Comparison of ENCODE assay signal across 17 cellular contexts in genomic region chr6:40378725-40379074, GRCh38.
A peak's percentile ranks its signal among the peaks of the same experiment; 100 is the strongest.
DNase-seq lines count a peak whose midpoint lies in the region; ATAC-seq and TF ChIP-seq lines count a peak whose summit lies in the region.
"Had no signal": no experiment of that assay in that cellular context is flagged by ENCODE, and none has a peak within 500 bp of the region (broad histone marks: within the 10 kb centered on the region; RNA-seq: fewer than 3 reads in every experiment).

No MANE protein-coding gene starts in this region.

- peaks cover 3% of the 10 kb centered on the region for H3K9me3 Mint-ChIP-seq in activated CD8-positive, alpha-beta T cell treated with anti-CD3 and anti-CD28 coated beads, Interleukin-2, amount 10 ng/mL, durations not matched to agents 7 days and 5 days (ENCODE audit: insufficient read depth)
- no peaks in the 10 kb centered on the region for H3K9me3 Mint-ChIP-seq in activated CD8-positive, alpha-beta T cell treated with anti-CD3 and anti-CD28 coated beads for 36 hours
- H3K9me3 Mint-ChIP-seq in nephron progenitor cell: no peaks in the 10 kb centered on the region
- H3K9me3 Mint-ChIP-seq in stimulated activated naive B cell treated with anti-CD40 and anti-IgM and Interleukin-4, amounts not matched to agents 10 μg/mL and 1 μg/mL and 100 μg/mL, for 72 hours: peaks cover 0 to 5% of the 10 kb centered on the region in 2 donors
- H3K9me3 Mint-ChIP-seq: CD4-positive, alpha-beta memory T cell had no signal

- CTCF ChIA-PET in activated CD8-positive, alpha-beta T cell treated with anti-CD3 and anti-CD28 coated beads, Interleukin-2, amount 10 ng/mL, durations not matched to agents 7 days and 5 days (lab: Charles Lee): no interaction called here
- CTCF ChIA-PET in activated CD8-positive, alpha-beta T cell treated with anti-CD3 and anti-CD28 coated beads for 36 hours (lab: Charles Lee): no interaction called here

- peaks cover 7% of the 10 kb centered on the region for H3K4me1 Mint-ChIP-seq in activated CD8-positive, alpha-beta T cell treated with anti-CD3 and anti-CD28 coated beads, Interleukin-2, amount 10 ng/mL, durations not matched to agents 7 days and 5 days (ENCODE audit: low read depth)
- no peaks in the 10 kb centered on the region for H3K4me1 Mint-ChIP-seq in activated CD8-positive, alpha-beta T cell treated with anti-CD3 and anti-CD28 coated beads for 36 hours (ENCODE audit: low read depth)
- no peaks in the 10 kb centered on the region for H3K4me1 Mint-ChIP-seq in nephron progenitor cell
- no peaks in the 10 kb centered on the region for H3K4me1 Mint-ChIP-seq in stimulated activated naive B cell treated with anti-CD40 and anti-IgM and Interleukin-4, amounts not matched to agents 10 μg/mL and 1 μg/mL and 100 μg/mL, for 72 hours
- H3K4me1 Mint-ChIP-seq: CD14-positive monocyte; CD4-positive, alpha-beta memory T cell had no signal

- POLR2A ChIA-PET in activated CD8-positive, alpha-beta T cell treated with anti-CD3 and anti-CD28 coated beads, Interleukin-2, amount 10 ng/mL, durations not matched to agents 7 days and 5 days (lab: Charles Lee): no interaction called here
- POLR2A ChIA-PET in activated CD8-positive, alpha-beta T cell treated with anti-CD3 and anti-CD28 coated beads for 36 hours (lab: Charles Lee): no interaction called here

- no peak overlapping the region for H3K27ac Mint-ChIP-seq in activated CD8-positive, alpha-beta T cell treated with anti-CD3 and anti-CD28 coated beads, Interleukin-2, amount 10 ng/mL, durations not matched to agents 7 days and 5 days
- no peak overlapping the region for H3K27ac Mint-ChIP-seq in activated CD8-positive, alpha-beta T cell treated with anti-CD3 and anti-CD28 coated beads for 36 hours
- H3K27ac Mint-ChIP-seq in nephron progenitor cell: peak overlapping the region; percentile 74
- peak overlapping the region; percentile 37 for H3K27ac Mint-ChIP-seq in stimulated activated naive B cell treated with anti-CD40 and anti-IgM and Interleukin-4, amounts not matched to agents 10 μg/mL and 1 μg/mL and 100 μg/mL, for 72 hours
- H3K27ac Mint-ChIP-seq: CD14-positive monocyte; CD4-positive, alpha-beta memory T cell; HFFc6 had no signal

- intact Hi-C loops in activated CD8-positive, alpha-beta T cell treated with anti-CD3 and anti-CD28 coated beads for 36 hours (cut with micrococcal nuclease): no loop called here

- no peak for TF ChIP-seq CTCF in activated CD8-positive, alpha-beta T cell treated with anti-CD3 and anti-CD28 coated beads for 36 hours (IDR thresholded peaks at IDR 0.05)
- TF ChIP-seq CTCF in nephron progenitor cell (IDR thresholded peaks at IDR 0.05): no peak

- ATAC-seq in activated CD8-positive, alpha-beta T cell treated with anti-CD3 and anti-CD28 coated beads, Interleukin-2, amount 10 ng/mL, durations not matched to agents 7 days and 5 days: no peak
- ATAC-seq in activated CD8-positive, alpha-beta T cell treated with anti-CD3 and anti-CD28 coated beads for 36 hours: no peak
- ATAC-seq in stimulated activated naive B cell treated with anti-CD40 and anti-IgM and Interleukin-4, amounts not matched to agents 10 μg/mL and 1 μg/mL and 100 μg/mL, for 72 hours (replicated peaks): no peak
- ATAC-seq in HG02852 (IDR thresholded peaks at IDR 0.05; ENCODE audit: unreplicated experiment): no peak
- ATAC-seq: A549, HCT116 had no signal

- H3K4me3 Mint-ChIP-seq in activated CD8-positive, alpha-beta T cell treated with anti-CD3 and anti-CD28 coated beads, Interleukin-2, amount 10 ng/mL, durations not matched to agents 7 days and 5 days: no peak overlapping the region
- H3K4me3 Mint-ChIP-seq in activated CD8-positive, alpha-beta T cell treated with anti-CD3 and anti-CD28 coated beads for 36 hours: no peak overlapping the region
- no peak overlapping the region for H3K4me3 Mint-ChIP-seq in nephron progenitor cell
- no peak overlapping the region for H3K4me3 Mint-ChIP-seq in stimulated activated naive B cell treated with anti-CD40 and anti-IgM and Interleukin-4, amounts not matched to agents 10 μg/mL and 1 μg/mL and 100 μg/mL, for 72 hours
- H3K4me3 Mint-ChIP-seq: CD14-positive monocyte; CD4-positive, alpha-beta memory T cell; HFFc6 had no signal

- no peaks in the 10 kb centered on the region for H3K36me3 Mint-ChIP-seq in activated CD8-positive, alpha-beta T cell treated with anti-CD3 and anti-CD28 coated beads, Interleukin-2, amount 10 ng/mL, durations not matched to agents 7 days and 5 days (ENCODE audit: low read depth)
- H3K36me3 Mint-ChIP-seq in activated CD8-positive, alpha-beta T cell treated with anti-CD3 and anti-CD28 coated beads for 36 hours (ENCODE audit: low read depth): no peaks in the 10 kb centered on the region
- no peaks in the 10 kb centered on the region for H3K36me3 Mint-ChIP-seq in nephron progenitor cell (ENCODE audit: low read depth)
- H3K36me3 Mint-ChIP-seq in stimulated activated naive B cell treated with anti-CD40 and anti-IgM and Interleukin-4, amounts not matched to agents 10 μg/mL and 1 μg/mL and 100 μg/mL, for 72 hours: no peaks in the 10 kb centered on the region
- H3K36me3 Mint-ChIP-seq: CD14-positive monocyte; CD4-positive, alpha-beta memory T cell had no signal

- H3K27me3 Mint-ChIP-seq in activated CD8-positive, alpha-beta T cell treated with anti-CD3 and anti-CD28 coated beads, Interleukin-2, amount 10 ng/mL, durations not matched to agents 7 days and 5 days (ENCODE audit: low read depth): peaks cover 2% of the 10 kb centered on the region
- no peaks in the 10 kb centered on the region for H3K27me3 Mint-ChIP-seq in activated CD8-positive, alpha-beta T cell treated with anti-CD3 and anti-CD28 coated beads for 36 hours
- peaks cover 8% of the 10 kb centered on the region for H3K27me3 Mint-ChIP-seq in nephron progenitor cell (ENCODE audit: low read depth, poor library complexity)
- H3K27me3 Mint-ChIP-seq in stimulated activated naive B cell treated with anti-CD40 and anti-IgM and Interleukin-4, amounts not matched to agents 10 μg/mL and 1 μg/mL and 100 μg/mL, for 72 hours: no peaks in the 10 kb centered on the region

- peak; percentile 5 for DNase-seq in activated CD8-positive, alpha-beta T cell treated with anti-CD3 and anti-CD28 coated beads, Interleukin-2, amount 10 ng/mL, durations not matched to agents 7 days and 5 days
- no peak for DNase-seq in activated CD8-positive, alpha-beta T cell treated with anti-CD3 and anti-CD28 coated beads for 36 hours
- DNase-seq in nephron progenitor cell: no peak
- no peak for DNase-seq in stimulated activated naive B cell treated with anti-CD40 and anti-IgM and Interleukin-4, amounts not matched to agents 10 μg/mL and 1 μg/mL and 100 μg/mL, for 72 hours
- no peak for DNase-seq in NCI-H345 (lab: John Stamatoyannopoulos, UW)
- no peak for DNase-seq in stimulated activated CD4-positive, alpha-beta T cell treated with anti-CD3 and anti-CD28 coated beads, Interleukin-4, amount 100 ng/mL, for 4 hours
- DNase-seq: CD4-positive, alpha-beta memory T cell; DMS153; DMS79; GF-D8; GOT3; H7; HFFc6 had no signal

Comparison
In these comparisons a context has a peak if more than half of its experiments do, and no peak if none do; other contexts are left out.
1. H3K27ac Mint-ChIP-seq: peak in nephron progenitor cell (single experiment) and stimulated activated naive B cell treated with anti-CD40 and anti-IgM and Interleukin-4, amounts not matched to agents 10 μg/mL and 1 μg/mL and 100 μg/mL, for 72 hours (single experiment); none in activated CD8-positive, alpha-beta T cell treated with anti-CD3 and anti-CD28 coated beads, Interleukin-2, amount 10 ng/mL, durations not matched to agents 7 days and 5 days (single experiment) and activated CD8-positive, alpha-beta T cell treated with anti-CD3 and anti-CD28 coated beads for 36 hours (single experiment).